In the genomic region with DNA sequence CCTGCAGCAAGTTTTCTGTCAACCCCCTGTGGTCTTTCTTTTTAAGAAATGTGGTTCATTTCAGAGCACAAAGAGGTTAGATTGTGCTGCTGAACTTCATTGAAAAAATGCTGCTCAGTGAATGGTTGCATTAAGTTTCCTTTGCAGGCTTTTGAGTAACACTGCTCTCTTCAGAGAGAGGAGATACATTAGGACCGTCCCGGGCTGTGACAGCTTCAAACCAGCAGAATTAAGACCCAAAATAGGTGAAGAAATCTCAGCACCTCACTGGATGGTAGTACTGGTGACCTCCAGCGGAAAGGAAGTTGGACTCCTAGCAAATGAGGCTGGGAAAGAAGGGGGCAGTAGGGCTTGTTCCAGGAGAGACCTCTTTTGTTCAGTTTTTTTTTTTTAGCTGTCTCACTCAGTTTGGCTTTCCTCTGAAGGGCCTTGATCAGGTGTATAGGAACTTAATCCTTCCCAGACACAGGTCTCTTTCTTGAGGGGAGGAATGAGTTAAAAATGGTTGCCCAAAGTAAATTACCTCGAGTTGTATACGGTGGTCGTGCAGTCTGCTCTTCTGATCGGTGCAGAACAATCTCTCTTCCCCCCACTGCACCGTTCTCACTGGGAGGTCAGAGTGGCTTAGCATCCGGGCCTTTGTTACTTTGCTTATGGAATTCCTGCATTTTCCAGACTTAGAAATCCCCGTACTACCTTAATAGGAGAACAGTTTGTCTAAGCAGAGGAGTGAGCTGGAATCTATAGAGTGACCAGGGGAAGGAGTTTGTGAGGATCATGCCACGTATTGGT, we compare ENCODE assay signal across 8 cellular contexts.
DNase-seq lines count a peak whose midpoint lies in the region; ATAC-seq and TF ChIP-seq lines count a peak whose summit lies in the region.

No MANE protein-coding gene starts in this region.

- H2AFZ ChIP-seq in MM.1S (ENCODE audit: low read length), result no peak overlapping the region

- H3K4me1 Mint-ChIP-seq in activated T-helper 1 cell treated with anti-CD3 and anti-CD28 coated beads, Interleukin-12 subunit alpha, Interleukin-12 subunit beta, Interleukin-2, Interleukin-4 antibody, amounts not matched to agents 30 ng/mL and 10 ng/mL and 1 ng/mL, durations not matched to agents 14 hours and 24 hours and 36 hours (ENCODE audit: low read depth), result peaks cover 26% of the 10 kb centered on the region

- peaks cover 8% of the 10 kb centered on the region for H3K27me3 Mint-ChIP-seq in activated T-helper 1 cell treated with anti-CD3 and anti-CD28 coated beads, Interleukin-12 subunit alpha, Interleukin-12 subunit beta, Interleukin-2, Interleukin-4 antibody, amounts not matched to agents 30 ng/mL and 10 ng/mL and 1 ng/mL, durations not matched to agents 14 hours and 24 hours and 36 hours (ENCODE audit: insufficient read depth)

- H3K4me2 ChIP-seq in MM.1S (ENCODE audit: low read depth, low read length), result peak overlapping the region; percentile 68

- no peak overlapping the region for H3K4me3 Mint-ChIP-seq in activated T-helper 1 cell treated with anti-CD3 and anti-CD28 coated beads, Interleukin-12 subunit alpha, Interleukin-12 subunit beta, Interleukin-2, Interleukin-4 antibody, amounts not matched to agents 30 ng/mL and 10 ng/mL and 1 ng/mL, durations not matched to agents 14 hours and 24 hours and 36 hours

- H4K20me1 ChIP-seq in MM.1S (ENCODE audit: insufficient read depth, low read length), result no peaks in the 10 kb centered on the region

- no peak for ATAC-seq in GM19035 (IDR thresholded peaks at IDR 0.05; ENCODE audit: unreplicated experiment)
- no peak for ATAC-seq in HG02840 (IDR thresholded peaks at IDR 0.05; ENCODE audit: low FRiP score, unreplicated experiment)

- H3K79me2 ChIP-seq in MM.1S (ENCODE audit: low read length), result peaks cover 34% of the 10 kb centered on the region

- intact Hi-C loops in activated T-helper 1 cell treated with anti-CD3 and anti-CD28 coated beads, Interleukin-12 subunit alpha, Interleukin-12 subunit beta, Interleukin-2, Interleukin-4 antibody, amounts not matched to agents 30 ng/mL and 10 ng/mL and 1 ng/mL, durations not matched to agents 14 hours and 24 hours and 36 hours (cut with micrococcal nuclease), result loop anchor here (1.0 to 10.0 kb wide), 2 partner anchors 8 to 608 kb away; no protein-coding TSS in a partner anchor

- H3F3A ChIP-seq in MM.1S (ENCODE audit: insufficient read depth, low read length), result peaks cover 14% of the 10 kb centered on the region

- no peaks in the 10 kb centered on the region for H3K9me3 ChIP-seq in MM.1S (replicated peaks; ENCODE audit: insufficient read depth, low read length)
- no peaks in the 10 kb centered on the region for H3K9me3 ChIP-seq in endocrine pancreas (ENCODE audit: control insufficient read depth, low read length)
- H3K9me3 ChIP-seq in muscle layer of duodenum (ENCODE audit: control insufficient read depth in 1 of 2, low read length in 2 of 2), result no peaks in the 10 kb centered on the region

- DNase-seq in AG09309 (ENCODE audit: low read depth) (no peak), MM.1S (no peak)
- DNase-seq in stimulated activated CD4-positive, alpha-beta T cell treated with anti-CD3 and anti-CD28 coated beads, Interleukin-15, amount 100 ng/mL, for 24 hours, result no peak
- DNase-seq in activated T-helper 1 cell treated with anti-CD3 and anti-CD28 coated beads, Interleukin-12 subunit alpha, Interleukin-12 subunit beta, Interleukin-2, Interleukin-4 antibody, amounts not matched to agents 30 ng/mL and 10 ng/mL and 1 ng/mL, durations not matched to agents 14 hours and 24 hours and 36 hours (ENCODE audit: low spot score), result no peak

- H3K9ac ChIP-seq in MM.1S (ENCODE audit: low read length) (no peak overlapping the region), endocrine pancreas (ENCODE audit: control insufficient read depth, insufficient read depth, low read length) (no peak overlapping the region)

- H3K27me3 ChIP-seq in MM.1S (replicated peaks; ENCODE audit: insufficient read depth, low read length) (no peaks in the 10 kb centered on the region), endocrine pancreas (ENCODE audit: control insufficient read depth, insufficient read depth, low read length) (no peaks in the 10 kb centered on the region), muscle layer of duodenum (ENCODE audit: low read depth, low read length) (no peaks in the 10 kb centered on the region)

- no peaks in the 10 kb centered on the region for H3K9me2 ChIP-seq in MM.1S (replicated peaks; ENCODE audit: insufficient read depth, low read length)

- H3K27ac Mint-ChIP-seq in activated T-helper 1 cell treated with anti-CD3 and anti-CD28 coated beads, Interleukin-12 subunit alpha, Interleukin-12 subunit beta, Interleukin-2, Interleukin-4 antibody, amounts not matched to agents 30 ng/mL and 10 ng/mL and 1 ng/mL, durations not matched to agents 14 hours and 24 hours and 36 hours, result no peak overlapping the region

- H3K4me3 ChIP-seq in AG09309 (ENCODE audit: control insufficient read depth, low read depth, low read length) (peak overlapping the region; percentile 95), MM.1S (ENCODE audit: low read length) (0 out of 2 replicates have a peak overlapping the region, but pooled peaks have one; percentile 81), endocrine pancreas (ENCODE audit: control insufficient read depth, insufficient read depth, low read length) (peak overlapping the region; percentile 76), muscle layer of duodenum (ENCODE audit: low read depth in 1 of 2, low read length in 2 of 2) (peak overlapping the region; percentile 81 to 84)

- H3K9me3 Mint-ChIP-seq in activated T-helper 1 cell treated with anti-CD3 and anti-CD28 coated beads, Interleukin-12 subunit alpha, Interleukin-12 subunit beta, Interleukin-2, Interleukin-4 antibody, amounts not matched to agents 30 ng/mL and 10 ng/mL and 1 ng/mL, durations not matched to agents 14 hours and 24 hours and 36 hours, result no peaks in the 10 kb centered on the region

- TF ChIP-seq CTCF in AG09309 (IDR thresholded peaks at IDR 0.05; ENCODE audit: control insufficient read depth, insufficient read depth, low read depth, low read length, missing control alignments) (no peak), MM.1S (IDR thresholded peaks at IDR 0.05; ENCODE audit: low read length) (no peak)

- H3K36me3 Mint-ChIP-seq in activated T-helper 1 cell treated with anti-CD3 and anti-CD28 coated beads, Interleukin-12 subunit alpha, Interleukin-12 subunit beta, Interleukin-2, Interleukin-4 antibody, amounts not matched to agents 30 ng/mL and 10 ng/mL and 1 ng/mL, durations not matched to agents 14 hours and 24 hours and 36 hours (ENCODE audit: low read depth), result no peaks in the 10 kb centered on the region

- H3K27ac ChIP-seq in MM.1S (ENCODE audit: low read length) (no peak overlapping the region), muscle layer of duodenum (ENCODE audit: low read length) (peak overlapping the region; percentile 85)

- H3K4me1 ChIP-seq in MM.1S (ENCODE audit: low read length) (peaks cover 9% of the 10 kb centered on the region), endocrine pancreas (ENCODE audit: control insufficient read depth, insufficient read depth, low read length) (peaks cover 15% of the 10 kb centered on the region), muscle layer of duodenum (ENCODE audit: control insufficient read depth in 1 of 2, insufficient read depth in 2 of 2, low read length in 2 of 2) (peaks cover 26 to 44% of the 10 kb centered on the region in 2 donors)

- no peaks in the 10 kb centered on the region for H3K36me3 ChIP-seq in MM.1S (replicated peaks; ENCODE audit: insufficient read depth, low read length)
- H3K36me3 ChIP-seq in endocrine pancreas (ENCODE audit: control insufficient read depth, insufficient read depth, low read length), result no peaks in the 10 kb centered on the region
- H3K36me3 ChIP-seq in muscle layer of duodenum (ENCODE audit: control insufficient read depth in 1 of 2, insufficient read depth in 2 of 2, low read length in 2 of 2), result peaks cover 0 to 9% of the 10 kb centered on the region in 2 donors
